20 cellular contexts compared by ENCODE assay signal in genomic region chr20:44912189-44912588, GRCh38. TPM values are rescaled to one million over a fixed set of nuclear protein-coding genes. Genes with fewer than 3 reads are reported as not detected.
DNase-seq lines count a peak whose midpoint lies in the region; ATAC-seq lines count a peak whose summit lies in the region.
"Had no signal": no experiment of that assay in that cellular context is flagged by ENCODE, and none has a peak within 500 bp of the region (broad histone marks: within the 10 kb centered on the region; RNA-seq: fewer than 3 reads in every experiment).

No MANE protein-coding gene starts in this region.

- peaks cover 9% of the 10 kb centered on the region for H3K4me1 ChIP-seq in NT2/D1 (ENCODE audit: insufficient read depth, insufficient read length)
- H3K4me1 ChIP-seq in naive thymus-derived CD4-positive, alpha-beta T cell (ENCODE audit: control insufficient read depth in 2 of 2, insufficient read depth in 2 of 2, low read length in 2 of 2), result peaks cover 6 to 17% of the 10 kb centered on the region in 2 donors

- H3K36me3 ChIP-seq in NT2/D1 (ENCODE audit: insufficient read depth, insufficient read length, low read length), result peaks cover 59% of the 10 kb centered on the region
- H3K36me3 ChIP-seq in naive thymus-derived CD4-positive, alpha-beta T cell (ENCODE audit: control insufficient read depth in 2 of 3, insufficient read depth in 3 of 3, low read length in 3 of 3), result peaks cover 0 to 8% (median 5%) of the 10 kb centered on the region in 3 experiments

- no peak for DNase-seq in T-helper 1 cell
- no peak for DNase-seq in NT2/D1 (ENCODE audit: low read depth, low spot score)
- DNase-seq in naive thymus-derived CD4-positive, alpha-beta T cell, result no peak
- no peak for DNase-seq in NCI-H146 (lab: John Stamatoyannopoulos, UW)
- DNase-seq: 8988T; activated CD4-positive, alpha-beta T cell treated with anti-CD3 and anti-CD28 coated beads for 1 hour; activated gamma-delta T cell; caudate nucleus; dorsolateral prefrontal cortex; foreskin melanocyte; naive thymus-derived CD8-positive, alpha-beta T cell; NCI-H187; psoas muscle; stimulated activated CD4-positive, alpha-beta T cell treated with anti-CD3 and anti-CD28 coated beads, Interleukin-4, amount 100 ng/mL, for 1 hour; stimulated activated naive CD8-positive, alpha-beta T cell treated with anti-CD3 and anti-CD28 coated beads, Interleukin-15, amount 100 ng/mL, for 72 hours had no signal

- H3K4me3 ChIP-seq in NT2/D1 (ENCODE audit: insufficient read length, low read depth), result no peak overlapping the region
- H3K4me3 ChIP-seq in naive thymus-derived CD4-positive, alpha-beta T cell (ENCODE audit: low read length), result no peak overlapping the region
- H3K4me3 ChIP-seq: dorsolateral prefrontal cortex, psoas muscle, smooth muscle cell, upper lobe of left lung had no signal

- H3K27me3 Mint-ChIP-seq in T-helper 1 cell treated with Interleukin-12 subunit alpha and Interleukin-12 subunit beta and Interleukin-4 antibody, amounts not matched to agents 30 μg/mL and 1 μg/mL, for 36 hours (ENCODE audit: low read depth), result no peaks in the 10 kb centered on the region
- no peaks in the 10 kb centered on the region for H3K27me3 Mint-ChIP-seq in naive thymus-derived CD4-positive, alpha-beta T cell
- H3K27me3 Mint-ChIP-seq: memory B cell; naive thymus-derived CD8-positive, alpha-beta T cell; stimulated activated naive CD8-positive, alpha-beta T cell treated with anti-CD3 and anti-CD28 coated beads, Interleukin-15, amount 100 ng/mL, for 72 hours had no signal

- no peaks in the 10 kb centered on the region for H3K27me3 ChIP-seq in NT2/D1 (ENCODE audit: insufficient read depth, insufficient read length)
- H3K27me3 ChIP-seq in naive thymus-derived CD4-positive, alpha-beta T cell (ENCODE audit: control insufficient read depth in 2 of 2, insufficient read depth in 2 of 2, low read length in 2 of 2), result no peaks in the 10 kb centered on the region
- H3K27me3 ChIP-seq: dorsolateral prefrontal cortex, upper lobe of left lung had no signal

- CTCF ChIA-PET in naive thymus-derived CD4-positive, alpha-beta T cell (lab: Charles Lee), result no interaction called here

- ATAC-seq in naive thymus-derived CD4-positive, alpha-beta T cell, result no peak
- ATAC-seq in GM19351 (IDR thresholded peaks at IDR 0.05; ENCODE audit: unreplicated experiment), result no peak
- ATAC-seq: naive thymus-derived CD8-positive, alpha-beta T cell; psoas muscle; stimulated activated naive CD8-positive, alpha-beta T cell treated with anti-CD3 and anti-CD28 coated beads, Interleukin-15, amount 100 ng/mL, for 72 hours had no signal

- H3K4me1 Mint-ChIP-seq in T-helper 1 cell treated with Interleukin-12 subunit alpha and Interleukin-12 subunit beta and Interleukin-4 antibody, amounts not matched to agents 30 μg/mL and 1 μg/mL, for 36 hours (ENCODE audit: low read depth), result peaks cover 30% of the 10 kb centered on the region
- H3K4me1 Mint-ChIP-seq in naive thymus-derived CD4-positive, alpha-beta T cell, result peaks cover 13 to 50% (median 40%) of the 10 kb centered on the region in 7 donors

- intact Hi-C loops in naive thymus-derived CD4-positive, alpha-beta T cell (cut with micrococcal nuclease), result loop anchor here (5.0 kb wide), 2 partner anchors 100 to 185 kb away; no protein-coding TSS in a partner anchor

- no peak overlapping the region for H3K27ac Mint-ChIP-seq in T-helper 1 cell treated with Interleukin-12 subunit alpha and Interleukin-12 subunit beta and Interleukin-4 antibody, amounts not matched to agents 30 μg/mL and 1 μg/mL, for 36 hours
- peak overlapping the region in 5 of 9 donors; percentile 16 to 80 (median 55) for H3K27ac Mint-ChIP-seq in naive thymus-derived CD4-positive, alpha-beta T cell
- H3K27ac Mint-ChIP-seq: memory B cell had no signal

- H3K4me3 Mint-ChIP-seq in T-helper 1 cell treated with Interleukin-12 subunit alpha and Interleukin-12 subunit beta and Interleukin-4 antibody, amounts not matched to agents 30 μg/mL and 1 μg/mL, for 36 hours, result peak overlapping the region; percentile 23
- H3K4me3 Mint-ChIP-seq in naive thymus-derived CD4-positive, alpha-beta T cell, result peak overlapping the region in 3 of 10 donors; percentile 12 to 45 (median 14)

- no peaks in the 10 kb centered on the region for H3K9me3 ChIP-seq in NT2/D1 (ENCODE audit: insufficient read depth, low read length)
- no peaks in the 10 kb centered on the region for H3K9me3 ChIP-seq in naive thymus-derived CD4-positive, alpha-beta T cell (ENCODE audit: control insufficient read depth in 2 of 3, low read length in 3 of 3)
- H3K9me3 ChIP-seq: psoas muscle, upper lobe of left lung had no signal

- H3K9ac ChIP-seq in NT2/D1 (ENCODE audit: insufficient read length, low read depth), result peak overlapping the region; percentile 74

- H3K27ac ChIP-seq in naive thymus-derived CD4-positive, alpha-beta T cell (ENCODE audit: low read depth, low read length), result no peak overlapping the region
- H3K27ac ChIP-seq: dorsolateral prefrontal cortex, psoas muscle, upper lobe of left lung had no signal

- peaks cover 32% of the 10 kb centered on the region for H3K36me3 Mint-ChIP-seq in T-helper 1 cell treated with Interleukin-12 subunit alpha and Interleukin-12 subunit beta and Interleukin-4 antibody, amounts not matched to agents 30 μg/mL and 1 μg/mL, for 36 hours (ENCODE audit: low read depth)
- H3K36me3 Mint-ChIP-seq in naive thymus-derived CD4-positive, alpha-beta T cell, result peaks cover 0 to 21% (median 4%) of the 10 kb centered on the region in 5 donors

- POLR2A ChIA-PET in naive thymus-derived CD4-positive, alpha-beta T cell (lab: Charles Lee), result no interaction called here

- no peaks in the 10 kb centered on the region for H3K9me3 Mint-ChIP-seq in T-helper 1 cell treated with Interleukin-12 subunit alpha and Interleukin-12 subunit beta and Interleukin-4 antibody, amounts not matched to agents 30 μg/mL and 1 μg/mL, for 36 hours
- no peaks in the 10 kb centered on the region for H3K9me3 Mint-ChIP-seq in naive thymus-derived CD4-positive, alpha-beta T cell
- H3K9me3 Mint-ChIP-seq: memory B cell; naive thymus-derived CD8-positive, alpha-beta T cell; stimulated activated naive CD8-positive, alpha-beta T cell treated with anti-CD3 and anti-CD28 coated beads, Interleukin-15, amount 100 ng/mL, for 72 hours had no signal

RNA-seq across cellular contexts. Expression of gene PABPC1L, which starts 2.3 kb away (rescaled TPM):
- 10 to 100 TPM; 34.0 to 71.7 (median 59.0) TPM for total RNA-seq in naive thymus-derived CD4-positive, alpha-beta T cell
- polyA plus RNA-seq in naive thymus-derived CD4-positive, alpha-beta T cell, result 1 to 10 TPM; 1.3 to 1.8 TPM

RNA-seq across cellular contexts. Expression of gene YWHAB, which starts 26.7 kb away (rescaled TPM):
- 100 to 1,000 TPM; 135 to 262 (median 203) TPM for total RNA-seq in naive thymus-derived CD4-positive, alpha-beta T cell
- polyA plus RNA-seq in naive thymus-derived CD4-positive, alpha-beta T cell, result 100 to 1,000 TPM; 464 to 552 TPM

RNA-seq across cellular contexts. Expression of gene TOMM34, which starts 48.0 kb away (rescaled TPM):
- 10 to 100 TPM in 1 of 5 experiments, 1 to 10 TPM in 4; 7.0 to 22.5 (median 8.6) TPM for total RNA-seq in naive thymus-derived CD4-positive, alpha-beta T cell
- 10 to 100 TPM; 15.1 to 30.2 TPM for polyA plus RNA-seq in naive thymus-derived CD4-positive, alpha-beta T cell

RNA-seq across cellular contexts. Expression of gene STK4, which starts 54.1 kb away (rescaled TPM):
- 100 to 1,000 TPM; 207 to 383 (median 267) TPM for total RNA-seq in naive thymus-derived CD4-positive, alpha-beta T cell
- polyA plus RNA-seq in naive thymus-derived CD4-positive, alpha-beta T cell, result 100 to 1,000 TPM; 175 to 241 TPM
